In genomic region chr7:105677395-105677701, GRCh38 we compare ENCODE assay signal across 14 cellular contexts.
DNase-seq lines count a peak whose midpoint lies in the region; ATAC-seq, FAIRE-seq and TF ChIP-seq lines count a peak whose summit lies in the region.
"Had no signal": no experiment of that assay in that cellular context is flagged by ENCODE, and none has a peak within 500 bp of the region (broad histone marks: within the 10 kb centered on the region; RNA-seq: fewer than 3 reads in every experiment).

No MANE protein-coding gene starts in this region.

- no peak for FAIRE-seq in small intestine (lab: Jason Lieb, UNC)

- peaks cover 74% of the 10 kb centered on the region for H3K4me1 Mint-ChIP-seq in central memory CD8-positive, alpha-beta T cell

- no peak for TF ChIP-seq POLR2A in NB4 (IDR thresholded peaks at IDR 0.05; ENCODE audit: extremely low read depth, insufficient read length)

- H3K4me3 ChIP-seq in NB4 (ENCODE audit: low read depth, low read length) (peak overlapping the region; percentile 77), small intestine (ENCODE audit: low read depth in 1 of 2, low read length in 2 of 2) (no peak overlapping the region)
- H3K4me3 ChIP-seq: SK-N-MC had no signal

- no peaks in the 10 kb centered on the region for H3K9me3 Mint-ChIP-seq in central memory CD8-positive, alpha-beta T cell
- H3K9me3 Mint-ChIP-seq: H9, type B pancreatic cell had no signal

- peaks cover 18% of the 10 kb centered on the region for H3K36me3 Mint-ChIP-seq in central memory CD8-positive, alpha-beta T cell (ENCODE audit: insufficient read depth)

- ATAC-seq in central memory CD8-positive, alpha-beta T cell (replicated peaks; ENCODE audit: extremely low read depth, poor library complexity, severe bottlenecking) = no peak
- no peak for ATAC-seq in GM18870 (IDR thresholded peaks at IDR 0.05; ENCODE audit: unreplicated experiment)

- no peaks in the 10 kb centered on the region for H3K27me3 Mint-ChIP-seq in central memory CD8-positive, alpha-beta T cell
- H3K27me3 Mint-ChIP-seq: brain, type B pancreatic cell had no signal

- no peak for TF ChIP-seq CTCF in NB4 (IDR thresholded peaks at IDR 0.05; ENCODE audit: low read depth, low read length)

- H3K4me1 ChIP-seq in small intestine (ENCODE audit: control insufficient read depth in 2 of 2, insufficient read depth in 1 of 2, low read depth in 1 of 2, low read length in 1 of 2) = peaks cover 2 to 13% of the 10 kb centered on the region in 2 donors

- 35 to 65% (median 42%) methylated on average over 5 of the region's 5 CpGs for WGBS in small intestine, 3 donors

- no peaks in the 10 kb centered on the region for H3K27me3 ChIP-seq in small intestine (ENCODE audit: control insufficient read depth in 2 of 2, insufficient read depth in 2 of 2, low read length in 2 of 2)

- no peaks in the 10 kb centered on the region for H3K36me3 ChIP-seq in small intestine (ENCODE audit: control insufficient read depth in 2 of 2, insufficient read depth in 2 of 2, low read length in 2 of 2)

- no peak overlapping the region for H3K27ac ChIP-seq in small intestine (ENCODE audit: low read depth in 1 of 2, low read length in 1 of 2)

- DNase-seq in NCI-H1417 (lab: John Stamatoyannopoulos, UW) (peak; percentile 30 to 58 (median 36)), NCI-H1417 treated with DMSO at 0.1 percent for 48 hours (lab: John Stamatoyannopoulos, UW) (no peak), NB4 (ENCODE audit: low read depth) (no peak), small intestine (peak; percentile 32), islet precursor cell (no peak)
- no peak for DNase-seq in central memory CD8-positive, alpha-beta T cell (ENCODE audit: low spot score in 2 of 2)
- no peak for DNase-seq in stimulated activated CD4-positive, alpha-beta T cell treated with anti-CD3 and anti-CD28 coated beads, Interleukin-2, amount 100 ng/mL, for 48 hours
- DNase-seq: H9, NCI-H526, occipital lobe had no signal

- no peaks in the 10 kb centered on the region for H3K9me3 ChIP-seq in small intestine (ENCODE audit: control insufficient read depth, low read depth)

- H3K27ac Mint-ChIP-seq in central memory CD8-positive, alpha-beta T cell (ENCODE audit: low read depth) = peak overlapping the region; percentile 92
- H3K27ac Mint-ChIP-seq: type B pancreatic cell had no signal

- H3K4me3 Mint-ChIP-seq in central memory CD8-positive, alpha-beta T cell = peak overlapping the region; percentile 65
- H3K4me3 Mint-ChIP-seq: brain, H9, type B pancreatic cell had no signal

Comparison
In these comparisons a context has a peak if more than half of its experiments do, and no peak if none do; other contexts are left out.
1. DNase-seq: peak in NCI-H1417 (3 of 3) and small intestine (single experiment); none in NCI-H1417 treated with DMSO at 0.1 percent for 48 hours (single experiment), NB4 (single experiment), central memory CD8-positive, alpha-beta T cell (0 of 2), stimulated activated CD4-positive, alpha-beta T cell treated with anti-CD3 and anti-CD28 coated beads, Interleukin-2, amount 100 ng/mL, for 48 hours (0 of 2) and islet precursor cell (single experiment).